In the genomic region with DNA sequence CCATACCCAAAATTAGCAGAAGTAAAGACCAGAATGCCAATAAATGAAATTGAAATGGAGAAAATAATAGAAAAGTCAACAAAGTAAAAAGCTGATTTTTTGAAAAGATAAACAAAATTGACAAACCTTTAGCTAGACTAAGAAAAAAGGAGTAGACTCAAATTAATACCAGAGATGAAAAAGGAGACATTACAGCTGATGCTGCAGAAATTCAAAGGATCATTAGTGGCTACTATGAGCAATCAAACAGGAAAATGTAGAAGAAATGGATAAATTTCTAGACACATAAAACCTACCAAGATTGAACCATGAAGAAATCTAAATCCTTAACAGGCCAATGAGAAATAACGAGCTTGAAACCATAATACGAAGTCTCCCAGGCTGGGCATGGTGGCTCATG, we compare ENCODE assay signal across 12 cellular contexts. TPM values are rescaled to one million over a fixed set of nuclear protein-coding genes. Genes with fewer than 3 reads are reported as not detected.
"Had no signal": no experiment of that assay in that cellular context is flagged by ENCODE, and none has a peak within 500 bp of the region (broad histone marks: within the 10 kb centered on the region; RNA-seq: fewer than 3 reads in every experiment).

No MANE protein-coding gene starts in this region.

- H3K9me3 ChIP-seq: HAP-1 had no signal

- H3K4me3 ChIP-seq: GM23248, GM23338, HAP-1 had no signal

- H3K4me2 ChIP-seq: GM23338 had no signal

- H2AFZ ChIP-seq: GM23248, GM23338 had no signal

- FAIRE-seq: H1, H54 had no signal

- H3K4me1 ChIP-seq: HAP-1 had no signal

- H3K27ac ChIP-seq: GM23248 had no signal

- ATAC-seq: GM23338, HCT116 had no signal

- DNase-seq: GM23248, GOT3, H7, H9, HCEC 1CT, HFFc6 had no signal

- H3K9ac ChIP-seq: GM23248 had no signal

- H3K36me3 ChIP-seq: HAP-1 had no signal

RNA-seq across cellular contexts. Expression of gene INSM2, which starts 34.8 kb away (rescaled TPM):
- total RNA-seq: GM23248, GM23338, H1, H4, H7, H9, HFFc6 had no signal
- polyA plus RNA-seq: GM23248, GM23338, H1 had no signal
